1 cellular context compared by ENCODE assay signal in genomic region chr19:45952691-45953505, GRCh38.
TF ChIP-seq lines count a peak whose summit lies in the region.

No MANE protein-coding gene starts in this region.

TF ChIP-seq in HepG2, 621 proteins besides CTCF, POLR2A, EP300 and RAD21 (continued from another document and continues in another):
- TF ChIP-seq, protein P1, sequence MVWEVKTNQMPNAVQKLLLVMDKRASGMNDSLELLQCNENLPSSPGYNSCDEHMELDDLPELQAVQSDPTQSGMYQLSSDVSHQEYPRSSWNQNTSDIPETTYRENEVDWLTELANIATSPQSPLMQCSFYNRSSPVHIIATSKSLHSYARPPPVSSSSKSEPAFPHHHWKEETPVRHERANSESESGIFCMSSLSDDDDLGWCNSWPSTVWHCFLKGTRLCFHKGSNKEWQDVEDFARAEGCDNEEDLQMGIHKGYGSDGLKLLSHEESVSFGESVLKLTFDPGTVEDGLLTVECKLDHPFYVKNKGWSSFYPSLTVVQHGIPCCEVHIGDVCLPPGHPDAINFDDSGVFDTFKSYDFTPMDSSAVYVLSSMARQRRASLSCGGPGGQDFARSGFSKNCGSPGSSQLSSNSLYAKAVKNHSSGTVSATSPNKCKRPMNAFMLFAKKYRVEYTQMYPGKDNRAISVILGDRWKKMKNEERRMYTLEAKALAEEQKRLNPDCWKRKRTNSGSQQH (CRISPR knock-in tag; IDR thresholded peaks at IDR 0.05; ENCODE audit: low read depth): no peak
- TF ChIP-seq TGIF2 (CRISPR knock-in tag; IDR thresholded peaks at IDR 0.05) (peak; percentile 65; the same call in 1 of the 2 replicates), AGO1 (IDR thresholded peaks at IDR 0.05; ENCODE audit: low read depth, low read length, poor library complexity, severe bottlenecking) (no peak), ATF5 (CRISPR knock-in tag; IDR thresholded peaks at IDR 0.05; ENCODE audit: low read depth) (no peak), ZNF3 (CRISPR knock-in tag; IDR thresholded peaks at IDR 0.05) (no peak), KAT7 (CRISPR knock-in tag; IDR thresholded peaks at IDR 0.05; ENCODE audit: borderline replicate concordance) (no peak), MTF1 (CRISPR knock-in tag; IDR thresholded peaks at IDR 0.05) (no peak), HOXA9 (CRISPR knock-in tag; IDR thresholded peaks at IDR 0.05; ENCODE audit: borderline replicate concordance) (no peak), IRF9 (CRISPR knock-in tag; IDR thresholded peaks at IDR 0.05; ENCODE audit: borderline replicate concordance) (0 out of 2 replicates have a peak, but pooled peaks have one; percentile 41), ZNF556 (CRISPR knock-in tag; IDR thresholded peaks at IDR 0.05; ENCODE audit: borderline replicate concordance) (no peak), CBX1 (IDR thresholded peaks at IDR 0.05; ENCODE audit: low read depth) (no peak), ZNF562 (CRISPR knock-in tag; IDR thresholded peaks at IDR 0.05; ENCODE audit: borderline replicate concordance) (no peak), ZNF652 (CRISPR knock-in tag; IDR thresholded peaks at IDR 0.05; ENCODE audit: borderline replicate concordance, low read depth) (no peak), TBL1XR1 (IDR thresholded peaks at IDR 0.05; ENCODE audit: borderline replicate concordance, low read length, partially characterized antibody) (no peak), ZNF883 (CRISPR knock-in tag; IDR thresholded peaks at IDR 0.05; ENCODE audit: not compliant biosample characterization) (peak; percentile 40), MED8 (CRISPR knock-in tag; IDR thresholded peaks at IDR 0.05; ENCODE audit: insufficient replicate concordance) (no peak), MATR3 (CRISPR knock-in tag; IDR thresholded peaks at IDR 0.05) (no peak), MEF2D (CRISPR knock-in tag; IDR thresholded peaks at IDR 0.05) (no peak), ZNF567 (CRISPR knock-in tag; IDR thresholded peaks at IDR 0.05; ENCODE audit: borderline replicate concordance) (no peak), AKNA (CRISPR knock-in tag; IDR thresholded peaks at IDR 0.05; ENCODE audit: borderline replicate concordance) (no peak), THYN1 (CRISPR knock-in tag; IDR thresholded peaks at IDR 0.05; ENCODE audit: borderline replicate concordance, low read depth) (no peak), MYNN (CRISPR knock-in tag; IDR thresholded peaks at IDR 0.05; ENCODE audit: low read depth) (no peak), TARDBP (CRISPR knock-in tag; IDR thresholded peaks at IDR 0.05) (no peak), PPARG (CRISPR knock-in tag; conservative IDR thresholded peaks at IDR 0.05) (no peak), CENPBD1 (CRISPR knock-in tag; IDR thresholded peaks at IDR 0.05; ENCODE audit: borderline replicate concordance, low read depth) (no peak), NCOR1 (IDR thresholded peaks at IDR 0.05; ENCODE audit: borderline replicate concordance, low read length) (no peak), PRMT3 (CRISPR knock-in tag; IDR thresholded peaks at IDR 0.05; ENCODE audit: borderline replicate concordance, low read depth) (no peak), ZNF776 (CRISPR knock-in tag; IDR thresholded peaks at IDR 0.05) (no peak), ELF1 (CRISPR knock-in tag; IDR thresholded peaks at IDR 0.05) (no peak), MBD4 (IDR thresholded peaks at IDR 0.05; ENCODE audit: borderline replicate concordance, low read length) (no peak), ZEB1 (IDR thresholded peaks at IDR 0.05; ENCODE audit: insufficient replicate concordance, low read depth) (no peak), KLF6 (CRISPR knock-in tag; IDR thresholded peaks at IDR 0.05) (peak; percentile 94), CENPT (CRISPR knock-in tag; IDR thresholded peaks at IDR 0.05; ENCODE audit: low read depth) (no peak), SMC3 (IDR thresholded peaks at IDR 0.05; ENCODE audit: low read length) (no peak), TBX2 (CRISPR knock-in tag; IDR thresholded peaks at IDR 0.05; ENCODE audit: borderline replicate concordance) (0 out of 2 replicates have a peak, but pooled peaks have one; percentile 18), RAD51 (IDR thresholded peaks at IDR 0.05; ENCODE audit: borderline replicate concordance) (no peak)
- TF ChIP-seq, protein P2, sequence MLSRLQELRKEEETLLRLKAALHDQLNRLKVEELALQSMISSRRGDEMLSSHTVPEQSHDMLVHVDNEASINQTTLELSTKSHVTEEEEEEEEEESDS (CRISPR knock-in tag; IDR thresholded peaks at IDR 0.05; ENCODE audit: borderline replicate concordance): 0 out of 2 replicates have a peak, but pooled peaks have one; percentile 44
- TF ChIP-seq, protein P3, sequence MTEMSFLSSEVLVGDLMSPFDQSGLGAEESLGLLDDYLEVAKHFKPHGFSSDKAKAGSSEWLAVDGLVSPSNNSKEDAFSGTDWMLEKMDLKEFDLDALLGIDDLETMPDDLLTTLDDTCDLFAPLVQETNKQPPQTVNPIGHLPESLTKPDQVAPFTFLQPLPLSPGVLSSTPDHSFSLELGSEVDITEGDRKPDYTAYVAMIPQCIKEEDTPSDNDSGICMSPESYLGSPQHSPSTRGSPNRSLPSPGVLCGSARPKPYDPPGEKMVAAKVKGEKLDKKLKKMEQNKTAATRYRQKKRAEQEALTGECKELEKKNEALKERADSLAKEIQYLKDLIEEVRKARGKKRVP (CRISPR knock-in tag; IDR thresholded peaks at IDR 0.05): no peak
- TF ChIP-seq, protein P4, sequence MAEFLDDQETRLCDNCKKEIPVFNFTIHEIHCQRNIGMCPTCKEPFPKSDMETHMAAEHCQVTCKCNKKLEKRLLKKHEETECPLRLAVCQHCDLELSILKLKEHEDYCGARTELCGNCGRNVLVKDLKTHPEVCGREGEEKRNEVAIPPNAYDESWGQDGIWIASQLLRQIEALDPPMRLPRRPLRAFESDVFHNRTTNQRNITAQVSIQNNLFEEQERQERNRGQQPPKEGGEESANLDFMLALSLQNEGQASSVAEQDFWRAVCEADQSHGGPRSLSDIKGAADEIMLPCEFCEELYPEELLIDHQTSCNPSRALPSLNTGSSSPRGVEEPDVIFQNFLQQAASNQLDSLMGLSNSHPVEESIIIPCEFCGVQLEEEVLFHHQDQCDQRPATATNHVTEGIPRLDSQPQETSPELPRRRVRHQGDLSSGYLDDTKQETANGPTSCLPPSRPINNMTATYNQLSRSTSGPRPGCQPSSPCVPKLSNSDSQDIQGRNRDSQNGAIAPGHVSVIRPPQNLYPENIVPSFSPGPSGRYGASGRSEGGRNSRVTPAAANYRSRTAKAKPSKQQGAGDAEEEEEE (CRISPR knock-in tag; IDR thresholded peaks at IDR 0.05; ENCODE audit: borderline replicate concordance): no peak
- TF ChIP-seq, protein P5, sequence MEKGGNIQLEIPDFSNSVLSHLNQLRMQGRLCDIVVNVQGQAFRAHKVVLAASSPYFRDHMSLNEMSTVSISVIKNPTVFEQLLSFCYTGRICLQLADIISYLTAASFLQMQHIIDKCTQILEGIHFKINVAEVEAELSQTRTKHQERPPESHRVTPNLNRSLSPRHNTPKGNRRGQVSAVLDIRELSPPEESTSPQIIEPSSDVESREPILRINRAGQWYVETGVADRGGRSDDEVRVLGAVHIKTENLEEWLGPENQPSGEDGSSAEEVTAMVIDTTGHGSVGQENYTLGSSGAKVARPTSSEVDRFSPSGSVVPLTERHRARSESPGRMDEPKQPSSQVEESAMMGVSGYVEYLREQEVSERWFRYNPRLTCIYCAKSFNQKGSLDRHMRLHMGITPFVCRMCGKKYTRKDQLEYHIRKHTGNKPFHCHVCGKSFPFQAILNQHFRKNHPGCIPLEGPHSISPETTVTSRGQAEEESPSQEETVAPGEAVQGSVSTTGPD (CRISPR knock-in tag; IDR thresholded peaks at IDR 0.05): no peak
- TF ChIP-seq, protein P6, sequence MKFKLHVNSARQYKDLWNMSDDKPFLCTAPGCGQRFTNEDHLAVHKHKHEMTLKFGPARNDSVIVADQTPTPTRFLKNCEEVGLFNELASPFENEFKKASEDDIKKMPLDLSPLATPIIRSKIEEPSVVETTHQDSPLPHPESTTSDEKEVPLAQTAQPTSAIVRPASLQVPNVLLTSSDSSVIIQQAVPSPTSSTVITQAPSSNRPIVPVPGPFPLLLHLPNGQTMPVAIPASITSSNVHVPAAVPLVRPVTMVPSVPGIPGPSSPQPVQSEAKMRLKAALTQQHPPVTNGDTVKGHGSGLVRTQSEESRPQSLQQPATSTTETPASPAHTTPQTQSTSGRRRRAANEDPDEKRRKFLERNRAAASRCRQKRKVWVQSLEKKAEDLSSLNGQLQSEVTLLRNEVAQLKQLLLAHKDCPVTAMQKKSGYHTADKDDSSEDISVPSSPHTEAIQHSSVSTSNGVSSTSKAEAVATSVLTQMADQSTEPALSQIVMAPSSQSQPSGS (CRISPR knock-in tag; IDR thresholded peaks at IDR 0.05): no peak
- TF ChIP-seq, protein P7, sequence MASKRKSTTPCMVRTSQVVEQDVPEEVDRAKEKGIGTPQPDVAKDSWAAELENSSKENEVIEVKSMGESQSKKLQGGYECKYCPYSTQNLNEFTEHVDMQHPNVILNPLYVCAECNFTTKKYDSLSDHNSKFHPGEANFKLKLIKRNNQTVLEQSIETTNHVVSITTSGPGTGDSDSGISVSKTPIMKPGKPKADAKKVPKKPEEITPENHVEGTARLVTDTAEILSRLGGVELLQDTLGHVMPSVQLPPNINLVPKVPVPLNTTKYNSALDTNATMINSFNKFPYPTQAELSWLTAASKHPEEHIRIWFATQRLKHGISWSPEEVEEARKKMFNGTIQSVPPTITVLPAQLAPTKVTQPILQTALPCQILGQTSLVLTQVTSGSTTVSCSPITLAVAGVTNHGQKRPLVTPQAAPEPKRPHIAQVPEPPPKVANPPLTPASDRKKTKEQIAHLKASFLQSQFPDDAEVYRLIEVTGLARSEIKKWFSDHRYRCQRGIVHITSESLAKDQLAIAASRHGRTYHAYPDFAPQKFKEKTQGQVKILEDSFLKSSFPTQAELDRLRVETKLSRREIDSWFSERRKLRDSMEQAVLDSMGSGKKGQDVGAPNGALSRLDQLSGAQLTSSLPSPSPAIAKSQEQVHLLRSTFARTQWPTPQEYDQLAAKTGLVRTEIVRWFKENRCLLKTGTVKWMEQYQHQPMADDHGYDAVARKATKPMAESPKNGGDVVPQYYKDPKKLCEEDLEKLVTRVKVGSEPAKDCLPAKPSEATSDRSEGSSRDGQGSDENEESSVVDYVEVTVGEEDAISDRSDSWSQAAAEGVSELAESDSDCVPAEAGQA (IDR thresholded peaks at IDR 0.05; ENCODE audit: low read depth): no peak
- TF ChIP-seq, protein P7 (CRISPR knock-in tag; IDR thresholded peaks at IDR 0.05; ENCODE audit: borderline replicate concordance): no peak
